Comparison of ENCODE assay signal across 22 cellular contexts in the genomic region with DNA sequence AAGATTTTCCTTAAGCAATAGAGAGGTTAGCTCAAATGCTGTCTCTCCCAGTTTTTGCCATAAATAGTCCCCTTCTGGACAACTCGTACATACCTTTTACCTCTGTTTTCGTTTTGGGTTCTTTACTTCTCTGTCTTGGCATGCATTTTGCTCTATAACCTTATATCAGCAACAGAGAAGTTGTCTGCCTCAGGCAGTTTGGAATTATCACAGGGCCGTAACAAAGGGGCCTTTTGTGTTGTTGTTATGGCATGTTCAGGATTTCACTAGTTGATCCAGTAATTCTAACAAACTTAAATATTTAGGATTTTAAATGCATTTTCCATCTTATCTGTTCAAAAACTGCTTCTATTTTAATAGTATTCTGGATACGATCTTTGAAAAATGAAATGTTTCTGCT.
DNase-seq lines count a peak whose midpoint lies in the region; ATAC-seq, FAIRE-seq and TF ChIP-seq lines count a peak whose summit lies in the region.
"Had no signal": no experiment of that assay in that cellular context is flagged by ENCODE, and none has a peak within 500 bp of the region (broad histone marks: within the 10 kb centered on the region; RNA-seq: fewer than 3 reads in every experiment).

No MANE protein-coding gene starts in this region.

- peak; percentile 26 for ATAC-seq in foreskin keratinocyte

- no peak overlapping the region for H3K4me3 ChIP-seq in mammary epithelial cell (replicated peaks in 1 of 3; ENCODE audit: insufficient read depth in 1 of 3, low read depth in 2 of 3, low read length in 3 of 3)
- no peak overlapping the region for H3K4me3 ChIP-seq in breast epithelium
- H3K4me3 ChIP-seq: BLaER1, HAP-1 had no signal

- DNase-seq in mammary epithelial cell = peak; percentile 16
- DNase-seq in breast epithelium (ENCODE audit: low spot score in 2 of 2) = no peak
- DNase-seq in foreskin keratinocyte = peak in 1 of 2 donors; percentile 30
- peak; percentile 60 for DNase-seq in islet precursor cell
- DNase-seq in kidney glomerular epithelial cell (lab: John Stamatoyannopoulos, UW) = no peak
- no peak for DNase-seq in GM20000 (ENCODE audit: low spot score)
- no peak for DNase-seq in GM19239 (ENCODE audit: insufficient read length, low spot score)
- DNase-seq: Calu3; CD4-positive, alpha-beta T cell; CD8-positive, alpha-beta memory T cell; COR-L47; DMS53; DMS79 treated with DMSO at 0.1 percent for 48 hours; GOT3; HFFc6 had no signal

- no peak for FAIRE-seq in GM19239 (lab: Jason Lieb, UNC)
- FAIRE-seq: A204.1, G401.6, GM12892, H54 had no signal

- 10% methylated on average over 3 of the region's 4 CpGs for WGBS in mammary epithelial cell (ENCODE audit: low coverage, missing lambda C conversion rate)

- BruUV-seq in mammary epithelial cell (replicated peaks; lab: Mats Ljungman, UMichigan) = no TSS peak

- in situ Hi-C loops in mammary epithelial cell (cut with MboI; ENCODE audit: low sequenced_read_pairs in 2 of 2) = no loop called here

- H3K9me3 ChIP-seq in mammary epithelial cell (replicated peaks; ENCODE audit: insufficient read depth, low read length) (no peaks in the 10 kb centered on the region), breast epithelium (no peaks in the 10 kb centered on the region)
- H3K9me3 ChIP-seq: BLaER1, HAP-1 had no signal

- TF ChIP-seq POLR2A in breast epithelium (IDR thresholded peaks at IDR 0.05) = no peak

- H3K27ac ChIP-seq in mammary epithelial cell (ENCODE audit: insufficient read depth, low read depth, low read length) (no peak overlapping the region), breast epithelium (no peak overlapping the region), foreskin keratinocyte (no peak overlapping the region)
- H3K27ac ChIP-seq: 22Rv1, BLaER1 had no signal

- no peaks in the 10 kb centered on the region for H4K20me1 ChIP-seq in mammary epithelial cell (ENCODE audit: insufficient read depth, low read length)
- H4K20me1 ChIP-seq: BLaER1 had no signal

- H3K36me3 ChIP-seq in mammary epithelial cell (ENCODE audit: insufficient read depth, low read length) (no peaks in the 10 kb centered on the region), breast epithelium (no peaks in the 10 kb centered on the region)
- H3K36me3 ChIP-seq: BLaER1, HAP-1 had no signal

- peak overlapping the region; percentile 44 for H3K4me2 ChIP-seq in mammary epithelial cell (ENCODE audit: insufficient read depth, low read depth, low read length)
- H3K4me2 ChIP-seq: BLaER1 had no signal

- H3K27me3 ChIP-seq in mammary epithelial cell (ENCODE audit: insufficient read depth, low read length) = no peaks in the 10 kb centered on the region
- H3K27me3 ChIP-seq in breast epithelium = no peaks in the 10 kb centered on the region
- no peaks in the 10 kb centered on the region for H3K27me3 ChIP-seq in foreskin keratinocyte
- H3K27me3 ChIP-seq: BLaER1 had no signal

- TF ChIP-seq CTCF in mammary epithelial cell (conservative IDR thresholded peaks at IDR 0.05 in 1 of 2, IDR thresholded peaks at IDR 0.05 in 1 of 2; ENCODE audit: extremely low read depth in 1 of 2, insufficient read depth in 1 of 2, low read depth in 1 of 2, low read length in 2 of 2) (no peak), breast epithelium (IDR thresholded peaks at IDR 0.05) (no peak), foreskin keratinocyte (conservative IDR thresholded peaks at IDR 0.05) (no peak), GM20000 (IDR thresholded peaks at IDR 0.05; ENCODE audit: extremely low read depth, missing control alignments) (no peak)

- dilution Hi-C loops in mammary epithelial cell (cut with HindIII; ENCODE audit: low sequenced_read_pairs) = no loop called here

- CTCF ChIA-PET in mammary epithelial cell (lab: Charles Lee; ENCODE audit: low non-redundant PET) = no interaction called here

- no peaks in the 10 kb centered on the region for H3K79me2 ChIP-seq in mammary epithelial cell (ENCODE audit: insufficient read depth, low read length)

- no peak overlapping the region for H3K9ac ChIP-seq in mammary epithelial cell (ENCODE audit: insufficient read depth, low read length)
- H3K9ac ChIP-seq: BLaER1 had no signal

- intact Hi-C loops in mammary epithelial cell (cut with micrococcal nuclease) (no loop called here), breast epithelium (cut with DNase I; ENCODE audit: low total_unique reads) (no loop called here)

- H3K4me1 ChIP-seq in mammary epithelial cell (ENCODE audit: insufficient read depth, low read length) = peaks cover 7% of the 10 kb centered on the region
- H3K4me1 ChIP-seq in breast epithelium = no peaks in the 10 kb centered on the region
- H3K4me1 ChIP-seq in foreskin keratinocyte = peaks cover 7% of the 10 kb centered on the region
- H3K4me1 ChIP-seq: BLaER1, HAP-1 had no signal

- no peak overlapping the region for H2AFZ ChIP-seq in mammary epithelial cell (ENCODE audit: low read depth, low read length)

Comparison
In these comparisons a context has a peak if more than half of its experiments do, and no peak if none do; other contexts are left out.
1. DNase-seq: peak in mammary epithelial cell (single experiment) and islet precursor cell (single experiment); none in breast epithelium (0 of 2), kidney glomerular epithelial cell (single experiment), GM20000 (single experiment) and GM19239 (single experiment).